29 cellular contexts compared by ENCODE assay signal in the genomic region with DNA sequence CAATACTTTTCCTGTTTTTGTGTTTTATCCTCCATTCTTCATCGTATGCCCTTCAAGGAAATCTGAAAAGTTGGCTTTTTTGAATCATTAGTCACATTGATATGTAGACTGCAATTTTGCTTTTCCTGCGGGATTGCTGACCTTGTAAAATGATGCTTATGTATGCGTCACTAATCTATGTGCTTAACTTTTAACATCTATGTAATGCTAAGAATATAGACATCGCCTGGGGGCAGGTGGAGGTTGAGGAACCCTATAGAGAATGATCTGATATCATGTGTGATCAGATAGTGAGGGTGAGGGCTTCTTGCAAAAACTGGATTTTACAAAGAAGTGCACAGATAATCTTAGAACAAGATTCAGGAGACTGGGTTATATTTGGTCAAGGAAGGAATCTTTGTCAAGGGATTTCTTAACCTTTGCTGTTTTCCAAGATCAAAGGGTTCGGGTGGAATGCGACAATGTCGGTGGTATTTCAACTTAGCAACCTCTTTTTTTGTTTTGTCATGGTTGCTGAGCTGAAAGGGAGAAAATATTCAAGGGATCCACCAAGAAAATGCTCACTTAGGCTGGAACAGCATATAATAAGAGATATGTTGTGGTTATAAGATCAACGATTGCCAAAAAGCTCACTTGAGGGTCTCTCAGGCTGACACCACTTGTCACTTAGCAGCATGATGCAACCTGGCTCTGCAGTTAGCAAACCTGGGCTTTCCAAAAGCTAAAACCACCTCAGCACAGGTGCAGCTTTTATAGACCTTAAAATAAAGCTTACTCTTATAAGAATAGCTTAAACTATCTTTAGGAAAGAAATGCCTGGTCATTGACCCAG.
A peak's percentile ranks its signal among the peaks of the same experiment; 100 is the strongest.
DNase-seq lines count a peak whose midpoint lies in the region; ATAC-seq, FAIRE-seq and TF ChIP-seq lines count a peak whose summit lies in the region.
"Had no signal": no experiment of that assay in that cellular context is flagged by ENCODE, and none has a peak within 500 bp of the region (broad histone marks: within the 10 kb centered on the region; RNA-seq: fewer than 3 reads in every experiment).

No MANE protein-coding gene starts in this region.

- H3K9me3 ChIP-seq in H9 (ENCODE audit: control insufficient read depth, low read depth, low read length) (no peaks in the 10 kb centered on the region), H1 (ENCODE audit: insufficient read depth in 2 of 2, low read depth in 1 of 2, low read length in 1 of 2) (no peaks in the 10 kb centered on the region)
- H3K9me3 ChIP-seq: adrenal gland, left ventricle myocardium inferior, right atrium auricular region, testis, uterus had no signal

- H3K4ac ChIP-seq in H9 (ENCODE audit: low read depth, low read length) (no peak overlapping the region), H1 (replicated peaks; ENCODE audit: insufficient read length, low read depth, low read length) (no peak overlapping the region)

- H2AFZ ChIP-seq in H9 (ENCODE audit: low read length) = no peak overlapping the region
- no peak overlapping the region for H2AFZ ChIP-seq in H1 (ENCODE audit: low read length)

- H3K79me1 ChIP-seq in H9 (ENCODE audit: insufficient read depth, low read depth, low read length, poor library complexity, severe bottlenecking) = no peaks in the 10 kb centered on the region
- H3K79me1 ChIP-seq in H1 (ENCODE audit: low read depth, low read length) = no peaks in the 10 kb centered on the region

- H4K8ac ChIP-seq in H9 (replicated peaks; ENCODE audit: insufficient read length, low read depth, low read length) (no peak overlapping the region), H1 (ENCODE audit: extremely low read depth, insufficient read depth, low read length) (no peak overlapping the region)

- POLR2A ChIA-PET in H1 (lab: Charles Lee; ENCODE audit: partially characterized antibody) = no interaction called here

- DNase-seq in DMS79 treated with DMSO at 0.1 percent for 48 hours (lab: John Stamatoyannopoulos, UW) (peak; percentile 2), H9 (no peak), NAMALWA (ENCODE audit: low spot score) (peak; percentile 55), H1 (ENCODE audit: low read depth in 1 of 2, low spot score in 2 of 2) (no peak), RPMI8226 (no peak), NCI-H774 (lab: John Stamatoyannopoulos, UW) (no peak)
- no peak for DNase-seq in activated CD4-positive, alpha-beta T cell treated with anti-CD3 and anti-CD28 coated beads, Interleukin-2, amount 50 U/mL, for 4 hours
- DNase-seq: activated naive CD4-positive, alpha-beta T cell; activated T-cell treated with anti-CD3 and anti-CD28 coated beads, Interleukin-2, amount 50 U/mL, for 48 hours; adrenal gland; CD4-positive, alpha-beta memory T cell; central memory CD4-positive, alpha-beta T cell; cortex of kidney; head of caudate nucleus; HFFc6; left ventricle myocardium inferior; mesenchymal stem cell; NCI-H1436; NCI-H2081 treated with DMSO at 0.1 percent for 48 hours; posterior cingulate gyrus; stimulated activated CD4-positive, alpha-beta T cell treated with anti-CD3 and anti-CD28 coated beads, Interleukin-1b, Interleukin-23, amount 100 ng/mL, for 48 hours; T-helper 1 cell; testis; uterus had no signal

- H4K91ac ChIP-seq in H9 (ENCODE audit: insufficient read length, low read depth, low read length) (no peak overlapping the region), H1 (replicated peaks; ENCODE audit: insufficient read length, low read length) (no peak overlapping the region)

- H3K4me3 ChIP-seq in H1 (ENCODE audit: extremely low read depth in 1 of 4, insufficient read depth in 2 of 4, low read depth in 3 of 4, low read length in 4 of 4) = no peak overlapping the region
- H3K4me3 ChIP-seq: adrenal gland, left ventricle myocardium inferior, right atrium auricular region, testis, uterus had no signal

- H3K4me1 ChIP-seq in H9 (ENCODE audit: insufficient read depth, low read length) (peaks cover 2% of the 10 kb centered on the region; the same call in 1 of the 2 replicates), H1 (replicated peaks in 1 of 4; ENCODE audit: control insufficient read depth in 3 of 4, insufficient read depth in 4 of 4, low read length in 3 of 4) (no peaks in the 10 kb centered on the region)
- H3K4me1 ChIP-seq: adrenal gland, left ventricle myocardium inferior, right atrium auricular region, testis, uterus had no signal

- H3K4me2 ChIP-seq in H9 (ENCODE audit: insufficient read depth, insufficient read length, low read length) (no peak overlapping the region), H1 (ENCODE audit: insufficient read depth in 1 of 2, low read depth in 2 of 2, low read length in 2 of 2) (no peak overlapping the region)

- TF ChIP-seq RAD21 in H1 (IDR thresholded peaks at IDR 0.05 in 1 of 2, conservative IDR thresholded peaks at IDR 0.05 in 1 of 2; ENCODE audit: low read depth in 2 of 2, low read length in 2 of 2) = no peak

- no peak overlapping the region for H3K14ac ChIP-seq in H9 (ENCODE audit: insufficient read depth, low read length)
- H3K14ac ChIP-seq in H1 (ENCODE audit: insufficient read length) = no peak overlapping the region

- H3K18ac ChIP-seq in H9 (ENCODE audit: insufficient read length, low read depth, low read length) (no peak overlapping the region), H1 (ENCODE audit: extremely low read depth, low read length) (no peak overlapping the region)

- no peak overlapping the region for H2AK5ac ChIP-seq in H9 (ENCODE audit: insufficient read length, low read length)
- H2AK5ac ChIP-seq in H1 (ENCODE audit: low read depth, low read length) = no peak overlapping the region

- no peak for TF ChIP-seq EP300 in H1 (IDR thresholded peaks at IDR 0.05; ENCODE audit: borderline replicate concordance in 1 of 2, low read depth in 2 of 2, low read length in 2 of 2)

- H3K27ac ChIP-seq in H9 (ENCODE audit: insufficient read length, low read depth, low read length) = no peak overlapping the region
- H3K27ac ChIP-seq in H1 (ENCODE audit: low read depth, low read length) = no peak overlapping the region
- H3K27ac ChIP-seq: adrenal gland, left ventricle myocardium inferior, right atrium auricular region, RWPE1, testis, uterus had no signal

- no peak for TF ChIP-seq CTCF in H9 (conservative IDR thresholded peaks at IDR 0.05)
- TF ChIP-seq CTCF in H1 (IDR thresholded peaks at IDR 0.05; ENCODE audit: control extremely low read depth in 1 of 3, insufficient read depth in 1 of 3, low read depth in 1 of 3, low read length in 3 of 3) = no peak

- no peaks in the 10 kb centered on the region for H3K9me3 Mint-ChIP-seq in H9

- H3K36me3 Mint-ChIP-seq in H9 (ENCODE audit: insufficient read depth in 1 of 3, low read depth in 3 of 3) = no peaks in the 10 kb centered on the region

- H3K4me1 Mint-ChIP-seq in H9 = peaks cover 11 to 13% of the 10 kb centered on the region in 2 experiments; a peak in 3 of 4 replicates
- H3K4me1 Mint-ChIP-seq: CD4-positive, alpha-beta memory T cell had no signal

- no peak overlapping the region for H2BK20ac ChIP-seq in H9 (ENCODE audit: low read depth, low read length, poor library complexity, severe bottlenecking)
- H2BK20ac ChIP-seq in H1 (ENCODE audit: low read length) = no peak overlapping the region

- no peak overlapping the region for H3K27ac Mint-ChIP-seq in H9
- H3K27ac Mint-ChIP-seq: CD4-positive, alpha-beta memory T cell; HFFc6; stimulated activated naive CD8-positive, alpha-beta T cell treated with anti-CD3 and anti-CD28 coated beads, Interleukin-15, Interleukin-2, amounts not matched to agents 100 ng/mL and 50 ng/mL, for 24 hours had no signal

- H3K4me3 Mint-ChIP-seq in H9 = no peak overlapping the region
- H3K4me3 Mint-ChIP-seq: CD4-positive, alpha-beta memory T cell; HFFc6; stimulated activated naive CD8-positive, alpha-beta T cell treated with anti-CD3 and anti-CD28 coated beads, Interleukin-15, Interleukin-2, amounts not matched to agents 100 ng/mL and 50 ng/mL, for 24 hours had no signal

- FAIRE-seq in H1 (lab: Jason Lieb, UNC) = peak; percentile 19
- FAIRE-seq: keratinocyte had no signal

- H3K36me3 ChIP-seq in H1 (ENCODE audit: control insufficient read depth in 2 of 4, insufficient read depth in 4 of 4, low read length in 3 of 4) = no peaks in the 10 kb centered on the region
- H3K36me3 ChIP-seq: adrenal gland, left ventricle myocardium inferior, right atrium auricular region, uterus had no signal

- CTCF ChIA-PET in H1 (lab: Charles Lee; ENCODE audit: partially characterized antibody) = interaction anchor here (1.3 kb wide), 1 partner anchor 27 kb away, joined by 3 read pairs; no protein-coding TSS in a partner anchor

- no CpG with 5 or more reads among the region's 8 CpGs for WGBS in H9 (ENCODE audit: extremely low coverage, insufficient read length, low lambda C conversion rate)
- 90% methylated on average over 8 of the region's 8 CpGs; no CpG with 5 or more reads in 1 of the 2 experiments for WGBS in H1 (ENCODE audit: extremely low coverage in 1 of 2, insufficient coverage in 1 of 2, insufficient read length in 1 of 2, insufficient replicate concordance in 2 of 2, low coverage in 1 of 2, low lambda C conversion rate in 2 of 2, missing lambda C conversion rate in 1 of 2), 2 experiments

- no peaks in the 10 kb centered on the region; the same call in none of the 2 replicates for H3K27me3 Mint-ChIP-seq in H9 (ENCODE audit: low read depth)
- H3K27me3 Mint-ChIP-seq: CD4-positive, alpha-beta memory T cell; stimulated activated naive CD8-positive, alpha-beta T cell treated with anti-CD3 and anti-CD28 coated beads, Interleukin-15, Interleukin-2, amounts not matched to agents 100 ng/mL and 50 ng/mL, for 24 hours had no signal

- no peak overlapping the region for H3K9ac ChIP-seq in H9 (ENCODE audit: extremely low read depth, insufficient read length, low read length)
- H3K9ac ChIP-seq in H1 (replicated peaks in 1 of 4; ENCODE audit: extremely low read depth in 1 of 4, low read depth in 3 of 4, low read length in 3 of 4) = no peak overlapping the region

- no peak overlapping the region for H3T11ph ChIP-seq in H9 (ENCODE audit: low read length)

- no peak overlapping the region for H2BK15ac ChIP-seq in H9 (ENCODE audit: low read depth, low read length)
- H2BK15ac ChIP-seq in H1 (ENCODE audit: low read length) = no peak overlapping the region

- no peak for TF ChIP-seq POLR2A in H1 (IDR thresholded peaks at IDR 0.05; ENCODE audit: control extremely low read depth in 1 of 2, low read depth in 2 of 2, low read length in 2 of 2)

- no peaks in the 10 kb centered on the region for H3K23me2 ChIP-seq in H9 (ENCODE audit: insufficient read length, low read depth, low read length, poor library complexity, severe bottlenecking)
- no peaks in the 10 kb centered on the region for H3K23me2 ChIP-seq in H1 (ENCODE audit: low read depth, low read length)

- H4K5ac ChIP-seq in H9 (ENCODE audit: insufficient read length, low read depth, low read length) (no peak overlapping the region), H1 (ENCODE audit: insufficient read length, low read depth, low read length) (no peak overlapping the region)

- H2BK5ac ChIP-seq in H9 (ENCODE audit: insufficient read length, low read length) = no peak overlapping the region
- H2BK5ac ChIP-seq in H1 (ENCODE audit: low read depth, low read length) = no peak overlapping the region

- H3K79me2 ChIP-seq in H9 (ENCODE audit: insufficient read depth, low read length) (no peaks in the 10 kb centered on the region), H1 (ENCODE audit: control insufficient read depth in 1 of 2, insufficient read depth in 2 of 2, low read length in 2 of 2) (no peaks in the 10 kb centered on the region)

- H4K20me1 ChIP-seq in H9 (ENCODE audit: control insufficient read depth, insufficient read depth, insufficient read length) = no peaks in the 10 kb centered on the region
- H4K20me1 ChIP-seq in H1 (replicated peaks in 1 of 2; ENCODE audit: control insufficient read depth in 1 of 2, insufficient read depth in 2 of 2, low read length in 2 of 2) = no peaks in the 10 kb centered on the region

- H3K27me3 ChIP-seq in H9 (ENCODE audit: insufficient read depth, low read length) = no peaks in the 10 kb centered on the region
- H3K27me3 ChIP-seq in H1 (replicated peaks in 1 of 4; ENCODE audit: control insufficient read depth in 3 of 4, extremely low read depth in 1 of 4, insufficient read depth in 3 of 4, low read length in 3 of 4) = no peaks in the 10 kb centered on the region
- H3K27me3 ChIP-seq: adrenal gland, right atrium auricular region, testis, uterus had no signal

- H2BK120ac ChIP-seq in H9 (ENCODE audit: low read depth, low read length, poor library complexity, severe bottlenecking) = peak overlapping the region; percentile 23
- H2BK120ac ChIP-seq in H1 (replicated peaks; ENCODE audit: low read depth, low read length) = no peak overlapping the region

- H2BK12ac ChIP-seq in H9 (ENCODE audit: insufficient read length, low read depth, low read length) (no peak overlapping the region), H1 (ENCODE audit: low read depth, low read length) (no peak overlapping the region)

- H3K23ac ChIP-seq in H9 (ENCODE audit: insufficient read length, low read depth, low read length) = no peak overlapping the region
- H3K23ac ChIP-seq in H1 (ENCODE audit: insufficient read length) = no peak overlapping the region

- no peak for ATAC-seq in HG02610 (IDR thresholded peaks at IDR 0.05; ENCODE audit: unreplicated experiment)

- H3K56ac ChIP-seq in H9 (ENCODE audit: insufficient read length, low read depth, low read length) (no peak overlapping the region), H1 (replicated peaks; ENCODE audit: insufficient read length, low read depth, low read length) (no peak overlapping the region)

Comparison
In these comparisons a context has a peak if more than half of its experiments do, and no peak if none do; other contexts are left out.
1. DNase-seq: peak in DMS79 treated with DMSO at 0.1 percent for 48 hours (single experiment) and NAMALWA (single experiment); none in H9 (single experiment), H1 (0 of 2), activated CD4-positive, alpha-beta T cell treated with anti-CD3 and anti-CD28 coated beads, Interleukin-2, amount 50 U/mL, for 4 hours (0 of 2), RPMI8226 (single experiment) and NCI-H774 (single experiment).